Comparison of ENCODE assay signal across 21 cellular contexts in the genomic region with DNA sequence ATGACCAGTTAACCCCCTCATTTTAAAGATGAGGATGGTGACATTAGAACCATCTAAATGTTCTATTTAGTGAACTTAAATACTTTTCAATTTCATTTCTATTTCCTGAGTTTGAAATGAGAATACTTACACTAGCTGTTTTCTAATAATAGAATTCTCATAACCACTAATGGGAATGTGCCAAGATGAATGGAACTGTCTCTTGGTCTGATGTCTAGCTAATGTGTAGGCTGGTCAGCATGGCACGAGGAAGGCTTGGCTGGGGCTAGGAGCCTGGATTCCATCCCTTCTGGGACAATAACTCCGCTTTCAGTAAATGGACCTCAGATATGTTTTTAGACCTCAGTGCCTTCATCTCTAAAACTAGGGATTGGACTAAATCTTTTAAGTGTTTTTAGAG.
A peak's percentile ranks its signal among the peaks of the same experiment; 100 is the strongest.
DNase-seq lines count a peak whose midpoint lies in the region; ATAC-seq and TF ChIP-seq lines count a peak whose summit lies in the region.
"Had no signal": no experiment of that assay in that cellular context is flagged by ENCODE, and none has a peak within 500 bp of the region (broad histone marks: within the 10 kb centered on the region; RNA-seq: fewer than 3 reads in every experiment).

No MANE protein-coding gene starts in this region.

- 72% methylated on average over 2 of the region's 2 CpGs for WGBS in SK-N-SH (ENCODE audit: low lambda C conversion rate)

- CTCF ChIA-PET in SK-N-SH (lab: Yijun Ruan, JAX): interaction anchor here (1.5 kb wide), 1 partner anchor 10 kb away, joined by 5 read pairs; no protein-coding TSS in a partner anchor
- CTCF ChIA-PET in OCI-LY7 (lab: Charles Lee; ENCODE audit: unreplicated experiment): no interaction called here

- BruUV-seq in OCI-LY7 (replicated peaks; lab: Mats Ljungman, UMichigan): no TSS peak

- H3K9me2 ChIP-seq in SK-N-SH (no peaks in the 10 kb centered on the region), OCI-LY7 (ENCODE audit: insufficient read depth, low read length) (no peaks in the 10 kb centered on the region)

- H3F3A ChIP-seq in SK-N-SH (replicated peaks; ENCODE audit: insufficient read depth): no peaks in the 10 kb centered on the region

- intact Hi-C loops in tibial artery (cut with DNase I; ENCODE audit: low total_unique reads): no loop called here
- intact Hi-C loops in OCI-LY7 (cut with micrococcal nuclease; ENCODE audit: unreplicated experiment): no loop called here

- H3K27me3 ChIP-seq in SK-N-SH (ENCODE audit: insufficient read depth) (no peaks in the 10 kb centered on the region), tibial artery (no peaks in the 10 kb centered on the region)
- H3K27me3 ChIP-seq: BLaER1 treated with 17β-estradiol and CSF1 and Interleukin-3, amounts not matched to agents 10 nM and 100 nM had no signal

- no peak overlapping the region for H3K9ac ChIP-seq in SK-N-SH
- H3K9ac ChIP-seq: BLaER1 treated with 17β-estradiol and CSF1 and Interleukin-3, amounts not matched to agents 10 nM and 100 nM had no signal

- H2AFZ ChIP-seq in SK-N-SH (ENCODE audit: low read depth) (no peak overlapping the region), OCI-LY7 (ENCODE audit: low read length) (no peak overlapping the region)

- no peaks in the 10 kb centered on the region for H3K36me3 ChIP-seq in SK-N-SH (replicated peaks in 1 of 2; ENCODE audit: control insufficient read depth in 1 of 2, insufficient read depth in 2 of 2, low read length in 1 of 2)
- no peaks in the 10 kb centered on the region for H3K36me3 ChIP-seq in tibial artery
- H3K36me3 ChIP-seq in OCI-LY7 (ENCODE audit: insufficient read depth, low read length): no peaks in the 10 kb centered on the region
- H3K36me3 ChIP-seq: BLaER1 treated with 17β-estradiol and CSF1 and Interleukin-3, amounts not matched to agents 10 nM and 100 nM; MG63 had no signal

- H3K4me2 ChIP-seq in SK-N-SH: 0 out of 2 replicates have a peak overlapping the region, but pooled peaks have one; percentile 5
- no peak overlapping the region for H3K4me2 ChIP-seq in OCI-LY7 (ENCODE audit: low read length)
- H3K4me2 ChIP-seq: BLaER1 treated with 17β-estradiol and CSF1 and Interleukin-3, amounts not matched to agents 10 nM and 100 nM had no signal

- H3K79me2 ChIP-seq in SK-N-SH (ENCODE audit: insufficient read depth) (no peaks in the 10 kb centered on the region), OCI-LY7 (ENCODE audit: insufficient read depth, low read depth, low read length) (no peaks in the 10 kb centered on the region)

- H4K20me1 ChIP-seq in SK-N-SH (ENCODE audit: insufficient read depth): no peaks in the 10 kb centered on the region
- no peaks in the 10 kb centered on the region for H4K20me1 ChIP-seq in OCI-LY7 (ENCODE audit: insufficient read depth, low read length)
- H4K20me1 ChIP-seq: BLaER1 treated with 17β-estradiol and CSF1 and Interleukin-3, amounts not matched to agents 10 nM and 100 nM had no signal

- TF ChIP-seq CTCF in SK-N-SH (IDR thresholded peaks at IDR 0.05) (no peak), fibroblast of the aortic adventitia (IDR thresholded peaks at IDR 0.05; ENCODE audit: insufficient read depth, low read length) (no peak), tibial artery (IDR thresholded peaks at IDR 0.05) (no peak), OCI-LY7 (conservative IDR thresholded peaks at IDR 0.05; ENCODE audit: low read length) (no peak)

- DNase-seq in SK-N-SH (no peak), RPMI7951 (ENCODE audit: low read depth) (peak; percentile 71), fibroblast of the aortic adventitia (ENCODE audit: low read depth) (peak; percentile 34), tibial artery (no peak), NCI-H446 treated with DMSO at 0.1 percent for 48 hours (lab: John Stamatoyannopoulos, UW) (no peak), OCI-LY7 (ENCODE audit: low spot score) (no peak)
- DNase-seq: ACHN; Caco-2; CD4-positive, alpha-beta memory T cell; DMS 273 treated with DMSO at 0.1 percent for 48 hours; DMS79 treated with DMSO at 0.1 percent for 48 hours; MG63; NCI-H1417 treated with DMSO at 0.1 percent for 48 hours; NCI-H187; NCI-H446; NCI-H526 treated with DMSO at 0.1 percent for 48 hours; SIG-M5 had no signal

- H3K9me3 ChIP-seq in SK-N-SH (no peaks in the 10 kb centered on the region), tibial artery (no peaks in the 10 kb centered on the region), OCI-LY7 (ENCODE audit: low read length) (no peaks in the 10 kb centered on the region)
- H3K9me3 ChIP-seq: Caco-2, MG63 had no signal

- no peak overlapping the region for H3K27ac ChIP-seq in SK-N-SH (ENCODE audit: low read depth in 2 of 2, low read length in 1 of 2)
- peak overlapping the region in 1 of 2 donors; percentile 41 for H3K27ac ChIP-seq in tibial artery
- no peak overlapping the region for H3K27ac ChIP-seq in OCI-LY7 (ENCODE audit: low read depth, low read length, poor library complexity, severe bottlenecking)
- H3K27ac ChIP-seq: 22Rv1; BLaER1 treated with 17β-estradiol and CSF1 and Interleukin-3, amounts not matched to agents 10 nM and 100 nM had no signal

- H3K4me1 ChIP-seq in SK-N-SH (ENCODE audit: control insufficient read depth in 1 of 2, insufficient read depth in 2 of 2, low read depth in 1 of 2, low read length in 1 of 2) (no peaks in the 10 kb centered on the region; a peak in 2 of 4 replicates), tibial artery (peaks cover 3 to 33% (median 12%) of the 10 kb centered on the region in 4 donors), OCI-LY7 (ENCODE audit: insufficient read depth, low read length, poor library complexity, severe bottlenecking) (no peaks in the 10 kb centered on the region)

- no peak for TF ChIP-seq RAD21 in SK-N-SH (IDR thresholded peaks at IDR 0.05; ENCODE audit: low read length)

- TF ChIP-seq EP300 in SK-N-SH (IDR thresholded peaks at IDR 0.05; ENCODE audit: borderline replicate concordance in 1 of 2, low read depth in 1 of 2, low read length in 1 of 2): no peak

- no peak overlapping the region for H3K4me3 ChIP-seq in SK-N-SH (ENCODE audit: low read depth in 2 of 2, low read length in 1 of 2)
- no peak overlapping the region for H3K4me3 ChIP-seq in fibroblast of the aortic adventitia (ENCODE audit: low read depth, low read length)
- H3K4me3 ChIP-seq in tibial artery: peak overlapping the region; percentile 5 to 24
- H3K4me3 ChIP-seq in OCI-LY7 (ENCODE audit: low read depth, low read length, poor library complexity, severe bottlenecking): no peak overlapping the region
- H3K4me3 ChIP-seq: BLaER1 treated with 17β-estradiol and CSF1 and Interleukin-3, amounts not matched to agents 10 nM and 100 nM; MG63 had no signal

- ATAC-seq in SK-N-SH treated with all-trans-retinoic acid at 6 μM for 48 hours (no peak; the same call in 2 of the 3 replicates), HG02870 (IDR thresholded peaks at IDR 0.05; ENCODE audit: unreplicated experiment) (no peak)

- POLR2A ChIA-PET in SK-N-SH (lab: Yijun Ruan, JAX): no interaction called here
- POLR2A ChIA-PET in OCI-LY7 (lab: Charles Lee): no interaction called here

TF ChIP-seq in SK-N-SH, 30 proteins besides CTCF, POLR2A, EP300 and RAD21:
- TF ChIP-seq TEAD4 (IDR thresholded peaks at IDR 0.05; ENCODE audit: borderline replicate concordance, insufficient read depth): no peak
- TF ChIP-seq SMC3 (IDR thresholded peaks at IDR 0.05; ENCODE audit: low read depth, low read length): no peak
- TF ChIP-seq RCOR1 (IDR thresholded peaks at IDR 0.05; ENCODE audit: low read length): no peak
- TF ChIP-seq, protein P1, sequence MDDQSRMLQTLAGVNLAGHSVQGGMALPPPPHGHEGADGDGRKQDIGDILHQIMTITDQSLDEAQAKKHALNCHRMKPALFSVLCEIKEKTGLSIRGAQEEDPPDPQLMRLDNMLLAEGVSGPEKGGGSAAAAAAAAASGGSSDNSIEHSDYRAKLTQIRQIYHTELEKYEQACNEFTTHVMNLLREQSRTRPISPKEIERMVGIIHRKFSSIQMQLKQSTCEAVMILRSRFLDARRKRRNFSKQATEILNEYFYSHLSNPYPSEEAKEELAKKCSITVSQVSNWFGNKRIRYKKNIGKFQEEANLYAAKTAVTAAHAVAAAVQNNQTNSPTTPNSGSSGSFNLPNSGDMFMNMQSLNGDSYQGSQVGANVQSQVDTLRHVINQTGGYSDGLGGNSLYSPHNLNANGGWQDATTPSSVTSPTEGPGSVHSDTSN (IDR thresholded peaks at IDR 0.05): no peak
- no peak for TF ChIP-seq FOXM1 (IDR thresholded peaks at IDR 0.05; ENCODE audit: low read depth)
- no peak for TF ChIP-seq JUND (IDR thresholded peaks at IDR 0.05)
- no peak for TF ChIP-seq EZH2phosphoT487 (IDR thresholded peaks at IDR 0.05; ENCODE audit: borderline replicate concordance, low read depth)
- no peak for TF ChIP-seq MEF2A (IDR thresholded peaks at IDR 0.05; ENCODE audit: borderline replicate concordance, low read depth)
- no peak for TF ChIP-seq GABPA (IDR thresholded peaks at IDR 0.05; ENCODE audit: low read depth)
- TF ChIP-seq RXRA (IDR thresholded peaks at IDR 0.05; ENCODE audit: borderline replicate concordance, low read depth): no peak

TF ChIP-seq in SK-N-SH treated with all-trans-retinoic acid at 6 μM for 48 hours, 23 proteins besides CTCF, POLR2A, EP300 and RAD21 (continues in another document):
- TF ChIP-seq ARNTL (CRISPR knock-in tag; IDR thresholded peaks at IDR 0.05; ENCODE audit: borderline replicate concordance, low read depth) (no peak), TOX (CRISPR knock-in tag; IDR thresholded peaks at IDR 0.05; ENCODE audit: borderline replicate concordance) (no peak), TCF4 (CRISPR knock-in tag; IDR thresholded peaks at IDR 0.05; ENCODE audit: borderline replicate concordance) (no peak), ZFP30 (CRISPR knock-in tag; IDR thresholded peaks at IDR 0.05) (no peak)
- TF ChIP-seq, protein P2, sequence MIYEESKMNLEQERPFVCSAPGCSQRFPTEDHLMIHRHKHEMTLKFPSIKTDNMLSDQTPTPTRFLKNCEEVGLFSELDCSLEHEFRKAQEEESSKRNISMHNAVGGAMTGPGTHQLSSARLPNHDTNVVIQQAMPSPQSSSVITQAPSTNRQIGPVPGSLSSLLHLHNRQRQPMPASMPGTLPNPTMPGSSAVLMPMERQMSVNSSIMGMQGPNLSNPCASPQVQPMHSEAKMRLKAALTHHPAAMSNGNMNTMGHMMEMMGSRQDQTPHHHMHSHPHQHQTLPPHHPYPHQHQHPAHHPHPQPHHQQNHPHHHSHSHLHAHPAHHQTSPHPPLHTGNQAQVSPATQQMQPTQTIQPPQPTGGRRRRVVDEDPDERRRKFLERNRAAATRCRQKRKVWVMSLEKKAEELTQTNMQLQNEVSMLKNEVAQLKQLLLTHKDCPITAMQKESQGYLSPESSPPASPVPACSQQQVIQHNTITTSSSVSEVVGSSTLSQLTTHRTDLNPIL (CRISPR knock-in tag; IDR thresholded peaks at IDR 0.05; ENCODE audit: low read depth): no peak

Comparison
In these comparisons a context has a peak if more than half of its experiments do, and no peak if none do; other contexts are left out.
1. DNase-seq: peak in RPMI7951 (single experiment) and fibroblast of the aortic adventitia (single experiment); none in SK-N-SH (single experiment), tibial artery (0 of 2), NCI-H446 treated with DMSO at 0.1 percent for 48 hours (single experiment) and OCI-LY7 (single experiment).
2. H3K4me3 ChIP-seq: peak in tibial artery (2 of 2); none in SK-N-SH (0 of 2), fibroblast of the aortic adventitia (single experiment) and OCI-LY7 (single experiment).